ENCODE assay signal across 1 cellular context in genomic region chr11:69640260-69640994, GRCh38.
TF ChIP-seq lines count a peak whose summit lies in the region.

No MANE protein-coding gene starts in this region.

TF ChIP-seq in HepG2, 621 proteins besides CTCF, POLR2A, EP300 and RAD21 (continues in another document):
- TF ChIP-seq ZNF235 (CRISPR knock-in tag; IDR thresholded peaks at IDR 0.05; ENCODE audit: borderline replicate concordance) = 0 out of 2 replicates have a peak, but pooled peaks have one; percentile 20
- TF ChIP-seq MIER2 (CRISPR knock-in tag; IDR thresholded peaks at IDR 0.05) = 0 out of 2 replicates have a peak, but pooled peaks have one; percentile 4
- no peak for TF ChIP-seq ZNF512 (CRISPR knock-in tag; IDR thresholded peaks at IDR 0.05)
- peak; percentile 31; the same call in 1 of the 2 replicates for TF ChIP-seq DMAP1 (CRISPR knock-in tag; IDR thresholded peaks at IDR 0.05)
- no peak for TF ChIP-seq DR1 (CRISPR knock-in tag; IDR thresholded peaks at IDR 0.05)
- TF ChIP-seq ZNF256 (CRISPR knock-in tag; conservative IDR thresholded peaks at IDR 0.05) = no peak
- no peak for TF ChIP-seq LCORL (IDR thresholded peaks at IDR 0.05)
- peak; percentile 77 for TF ChIP-seq LCORL (CRISPR knock-in tag; IDR thresholded peaks at IDR 0.05)
- no peak for TF ChIP-seq CBX5 (CRISPR knock-in tag; IDR thresholded peaks at IDR 0.05; ENCODE audit: borderline replicate concordance)
- TF ChIP-seq ZKSCAN8 (CRISPR knock-in tag; IDR thresholded peaks at IDR 0.05; ENCODE audit: borderline replicate concordance) = no peak
- no peak for TF ChIP-seq GLMP (CRISPR knock-in tag; IDR thresholded peaks at IDR 0.05; ENCODE audit: borderline replicate concordance)
- TF ChIP-seq CENPT (CRISPR knock-in tag; IDR thresholded peaks at IDR 0.05; ENCODE audit: low read depth) = no peak
- no peak for TF ChIP-seq CREB1 (IDR thresholded peaks at IDR 0.05)
- 0 out of 2 replicates have a peak, but pooled peaks have one; percentile 13 for TF ChIP-seq CREB1 (CRISPR knock-in tag; IDR thresholded peaks at IDR 0.05)
- 0 out of 2 replicates have a peak, but pooled peaks have one; percentile 12 for TF ChIP-seq ZNF710 (CRISPR knock-in tag; IDR thresholded peaks at IDR 0.05; ENCODE audit: borderline replicate concordance)
- TF ChIP-seq THAP9 (CRISPR knock-in tag; IDR thresholded peaks at IDR 0.05; ENCODE audit: borderline replicate concordance) = 0 out of 2 replicates have a peak, but pooled peaks have one; percentile 12
- peak; percentile 15 for TF ChIP-seq ASH2L (IDR thresholded peaks at IDR 0.05; ENCODE audit: insufficient read length, low read depth, low read length)
- no peak for TF ChIP-seq ZNF737 (CRISPR knock-in tag; IDR thresholded peaks at IDR 0.05; ENCODE audit: borderline replicate concordance)
- TF ChIP-seq ZKSCAN5 (CRISPR knock-in tag; IDR thresholded peaks at IDR 0.05) = 0 out of 2 replicates have a peak, but pooled peaks have one; percentile 4
- TF ChIP-seq ZNF576 (CRISPR knock-in tag; IDR thresholded peaks at IDR 0.05) = no peak
- no peak; the same call in 1 of the 2 replicates for TF ChIP-seq PHF8 (CRISPR knock-in tag; IDR thresholded peaks at IDR 0.05)
- no peak for TF ChIP-seq CSRNP1 (CRISPR knock-in tag; IDR thresholded peaks at IDR 0.05)
- TF ChIP-seq ZFX (CRISPR knock-in tag; IDR thresholded peaks at IDR 0.05; ENCODE audit: low read depth) = peak; percentile 34; the same call in 1 of the 2 replicates
- no peak for TF ChIP-seq ZNF782 (CRISPR knock-in tag; IDR thresholded peaks at IDR 0.05; ENCODE audit: borderline replicate concordance)
- TF ChIP-seq THAP8 (CRISPR knock-in tag; IDR thresholded peaks at IDR 0.05; ENCODE audit: borderline replicate concordance) = 0 out of 2 replicates have a peak, but pooled peaks have one; percentile 44
- peak; percentile 17 for TF ChIP-seq ZNF883 (CRISPR knock-in tag; IDR thresholded peaks at IDR 0.05; ENCODE audit: not compliant biosample characterization)
- TF ChIP-seq ZNF160 (CRISPR knock-in tag; IDR thresholded peaks at IDR 0.05) = peak; percentile 7; the same call in 1 of the 2 replicates
- TF ChIP-seq BRD4 (CRISPR knock-in tag; IDR thresholded peaks at IDR 0.05) = 0 out of 2 replicates have a peak, but pooled peaks have one; percentile 2
- TF ChIP-seq ZC3H13 (CRISPR knock-in tag; IDR thresholded peaks at IDR 0.05) = peak; percentile 2; the same call in 1 of the 2 replicates
- TF ChIP-seq ZFAT (CRISPR knock-in tag; conservative IDR thresholded peaks at IDR 0.05) = 0 out of 2 replicates have a peak, but pooled peaks have one; percentile 7
- TF ChIP-seq AGO2 (optimal IDR thresholded peaks at IDR 0.05; ENCODE audit: low read depth, low read length) = peak; percentile 58
- TF ChIP-seq SP4 (CRISPR knock-in tag; IDR thresholded peaks at IDR 0.05) = no peak
- no peak for TF ChIP-seq NRL (CRISPR knock-in tag; IDR thresholded peaks at IDR 0.05; ENCODE audit: borderline replicate concordance)
- TF ChIP-seq HIVEP1 (CRISPR knock-in tag; IDR thresholded peaks at IDR 0.05) = 0 out of 2 replicates have a peak, but pooled peaks have one; percentile 3
- no peak for TF ChIP-seq E2F5 (CRISPR knock-in tag; conservative IDR thresholded peaks at IDR 0.05)
- peak; percentile 61 for TF ChIP-seq ZFY (CRISPR knock-in tag; IDR thresholded peaks at IDR 0.05)
- TF ChIP-seq GABPB1 (CRISPR knock-in tag; IDR thresholded peaks at IDR 0.05) = 0 out of 2 replicates have a peak, but pooled peaks have one; percentile 3
- 0 out of 2 replicates have a peak, but pooled peaks have one; percentile 38 for TF ChIP-seq ZNF629 (CRISPR knock-in tag; conservative IDR thresholded peaks at IDR 0.05)
- no peak for TF ChIP-seq CENPX (CRISPR knock-in tag; IDR thresholded peaks at IDR 0.05)
- no peak for TF ChIP-seq ZNF670 (CRISPR knock-in tag; IDR thresholded peaks at IDR 0.05; ENCODE audit: borderline replicate concordance)
- TF ChIP-seq LBX2 (CRISPR knock-in tag; IDR thresholded peaks at IDR 0.05; ENCODE audit: borderline replicate concordance) = no peak
- TF ChIP-seq ZNF318 (CRISPR knock-in tag; IDR thresholded peaks at IDR 0.05) = no peak
- no peak for TF ChIP-seq KAT8 (CRISPR knock-in tag; IDR thresholded peaks at IDR 0.05)
